8 cellular contexts compared by ENCODE assay signal in the genomic region with DNA sequence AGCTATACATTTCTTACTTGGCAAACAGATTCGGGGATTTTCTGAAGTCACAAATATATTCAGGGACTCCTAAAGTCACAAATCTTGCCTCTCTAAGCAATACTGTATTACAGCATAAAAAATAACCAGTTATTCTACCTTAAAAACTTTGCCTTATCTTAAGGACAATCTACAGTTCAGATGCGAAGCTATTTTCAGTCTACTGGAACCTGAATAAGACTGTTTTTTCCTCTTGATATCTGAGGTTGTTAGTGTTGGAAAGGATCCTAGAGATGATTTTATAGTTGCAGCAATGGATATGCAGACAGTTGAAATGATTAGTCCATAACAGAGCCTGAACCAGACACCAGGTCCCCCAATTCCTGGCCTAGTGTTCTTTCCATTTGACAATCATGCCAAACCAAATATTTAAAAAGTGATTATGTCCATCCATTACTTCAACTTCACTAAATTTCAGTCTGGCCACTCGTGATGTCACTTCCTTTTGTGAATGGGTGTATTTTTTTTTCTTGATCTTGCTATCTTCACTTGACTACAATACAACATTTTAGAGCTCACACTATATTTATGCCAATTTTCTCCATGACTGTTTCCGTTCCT. TPM values are rescaled to one million over a fixed set of nuclear protein-coding genes. Genes with fewer than 3 reads are reported as not detected.
DNase-seq lines count a peak whose midpoint lies in the region; ATAC-seq, FAIRE-seq and TF ChIP-seq lines count a peak whose summit lies in the region.

No MANE protein-coding gene starts in this region.

- H3K4me1 ChIP-seq in CD4-positive, alpha-beta memory T cell (ENCODE audit: insufficient read depth, low read length): no peaks in the 10 kb centered on the region
- peaks cover 5 to 31% of the 10 kb centered on the region in 2 donors for H3K4me1 ChIP-seq in muscle layer of duodenum (ENCODE audit: control insufficient read depth in 1 of 2, insufficient read depth in 2 of 2, low read length in 2 of 2)

- no peak overlapping the region for H3K27ac ChIP-seq in CD4-positive, alpha-beta memory T cell (ENCODE audit: low read depth, low read length)
- peak overlapping the region; percentile 47 for H3K27ac ChIP-seq in muscle layer of duodenum (ENCODE audit: low read length)

- H3K9me3 Mint-ChIP-seq in CD4-positive, alpha-beta memory T cell: no peaks in the 10 kb centered on the region

- peaks cover 3 to 7% (median 5%) of the 10 kb centered on the region in 4 donors for H3K4me1 Mint-ChIP-seq in CD4-positive, alpha-beta memory T cell

- no peak for TF ChIP-seq CTCF in cardiac fibroblast (IDR thresholded peaks at IDR 0.05; ENCODE audit: low read depth, low read length)

- H3K9me3 ChIP-seq in CD4-positive, alpha-beta memory T cell (ENCODE audit: control insufficient read depth in 1 of 2, low read length in 2 of 2): no peaks in the 10 kb centered on the region
- H3K9me3 ChIP-seq in muscle layer of duodenum (ENCODE audit: control insufficient read depth in 1 of 2, low read length in 2 of 2): no peaks in the 10 kb centered on the region

- no peak for FAIRE-seq in GM12892 (lab: Jason Lieb, UNC)

- peak overlapping the region in 7 of 8 donors; percentile 83 to 93 (median 89) for H3K4me3 Mint-ChIP-seq in CD4-positive, alpha-beta memory T cell

- POLR2A ChIA-PET in CD4-positive, alpha-beta memory T cell (lab: Charles Lee; ENCODE audit: partially characterized antibody): no interaction called here

- peaks cover 8% of the 10 kb centered on the region for H3K27me3 ChIP-seq in CD4-positive, alpha-beta memory T cell (ENCODE audit: insufficient read depth, low read length)
- no peaks in the 10 kb centered on the region for H3K27me3 ChIP-seq in muscle layer of duodenum (ENCODE audit: low read depth, low read length)

- peaks cover 0 to 3% of the 10 kb centered on the region in 2 donors for H3K36me3 Mint-ChIP-seq in CD4-positive, alpha-beta memory T cell

- no peak overlapping the region for H3K4me3 ChIP-seq in CD4-positive, alpha-beta memory T cell (ENCODE audit: low read length in 2 of 2)
- H3K4me3 ChIP-seq in cardiac fibroblast (replicated peaks in 1 of 2; ENCODE audit: low read depth in 2 of 2, low read length in 2 of 2) (peak overlapping the region in 1 of 2 donors; percentile 77), muscle layer of duodenum (ENCODE audit: low read depth in 1 of 2, low read length in 2 of 2) (peak overlapping the region; percentile 73 to 80)

- no peak for TF ChIP-seq POLR2A in GM12892 (IDR thresholded peaks at IDR 0.05; ENCODE audit: low read depth, low read length)

- H3K27me3 Mint-ChIP-seq in CD4-positive, alpha-beta memory T cell: peaks cover 10 to 21% of the 10 kb centered on the region in 2 donors

- no peak for DNase-seq in CD4-positive, alpha-beta memory T cell
- DNase-seq in M059J (ENCODE audit: low read depth) (peak; percentile 49), cardiac fibroblast (ENCODE audit: low read depth in 2 of 2) (peak; percentile 66 to 90), left lobe of liver (ENCODE audit: low spot score) (no peak), GM12892 (ENCODE audit: insufficient read length) (no peak)
- DNase-seq in activated CD4-positive, CD25-positive, alpha-beta regulatory T cell (lab: John Stamatoyannopoulos, UW): no peak

- ATAC-seq in left lobe of liver: no peak
- no peak for ATAC-seq in HG02798 (IDR thresholded peaks at IDR 0.05; ENCODE audit: poor library complexity, unreplicated experiment)

- no peaks in the 10 kb centered on the region for H3K36me3 ChIP-seq in CD4-positive, alpha-beta memory T cell (ENCODE audit: insufficient read depth, low read length)
- H3K36me3 ChIP-seq in muscle layer of duodenum (ENCODE audit: control insufficient read depth in 1 of 2, insufficient read depth in 2 of 2, low read length in 2 of 2): no peaks in the 10 kb centered on the region

- H3K27ac Mint-ChIP-seq in CD4-positive, alpha-beta memory T cell: peak overlapping the region in 1 of 7 donors; percentile 97

- intact Hi-C loops in CD4-positive, alpha-beta memory T cell (cut with micrococcal nuclease): no loop called here

- CTCF ChIA-PET in CD4-positive, alpha-beta memory T cell (lab: Charles Lee; ENCODE audit: partially characterized antibody): no interaction called here

RNA-seq across cellular contexts. Expression of gene HDGFL3, which starts 1.8 kb away (rescaled TPM):
- total RNA-seq in CD4-positive, alpha-beta memory T cell: 1 to 10 TPM; 3.2 to 3.5 TPM
- 1 to 10 TPM; 1.7 to 6.5 TPM for polyA plus RNA-seq in CD4-positive, alpha-beta memory T cell
- total RNA-seq in M059J (2014; rRNA removed; shearing (Covaris generic)): 33.1 and 37.8 TPM in 2 replicates
- total RNA-seq in left lobe of liver: 1.4 TPM
- polyA plus RNA-seq in GM12892 (2012; ENCODE audit: missing spikeins): 29.8 TPM

Comparison
In these comparisons a context has a peak if more than half of its experiments do, and no peak if none do; other contexts are left out.
1. DNase-seq: peak in M059J (single experiment) and cardiac fibroblast (2 of 2); none in CD4-positive, alpha-beta memory T cell (0 of 5), left lobe of liver (single experiment), activated CD4-positive, CD25-positive, alpha-beta regulatory T cell (0 of 4) and GM12892 (single experiment).
2. H3K4me3 ChIP-seq: peak in muscle layer of duodenum (2 of 2); none in CD4-positive, alpha-beta memory T cell (0 of 2).